Comparison of ENCODE assay signal across 20 cellular contexts in the genomic region with DNA sequence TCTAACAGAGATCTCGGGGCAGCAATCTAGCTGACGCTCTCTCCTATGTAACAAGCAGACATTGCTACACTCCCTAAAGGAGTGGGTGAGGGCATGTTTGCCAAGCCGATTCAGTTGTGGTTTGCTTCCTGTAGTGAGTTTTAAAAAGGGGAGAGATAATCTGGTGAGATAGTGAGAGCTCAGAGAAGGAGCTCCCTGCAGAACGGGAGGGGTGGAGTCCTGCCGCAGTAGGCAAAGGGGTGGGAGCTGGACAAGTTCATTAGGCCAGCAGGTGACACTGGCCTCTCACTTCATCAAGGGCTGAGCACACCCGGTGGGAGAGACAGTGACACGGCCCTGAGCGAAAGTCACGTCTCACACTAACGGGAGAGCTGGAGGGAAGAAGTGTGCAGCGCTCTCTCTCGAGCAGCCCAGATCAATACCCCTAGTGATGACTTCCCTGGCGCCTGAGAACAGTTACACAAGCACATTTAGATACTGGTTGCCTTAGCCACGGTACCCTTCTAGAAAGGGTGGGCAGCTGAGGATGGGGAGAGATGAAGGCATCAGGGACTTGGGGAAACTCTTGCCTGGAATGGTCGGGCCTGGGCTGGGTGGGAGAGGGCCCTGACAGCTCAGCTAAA.
DNase-seq lines count a peak whose midpoint lies in the region; ATAC-seq and TF ChIP-seq lines count a peak whose summit lies in the region.
"Had no signal": no experiment of that assay in that cellular context is flagged by ENCODE, and none has a peak within 500 bp of the region (broad histone marks: within the 10 kb centered on the region; RNA-seq: fewer than 3 reads in every experiment).

No MANE protein-coding gene starts in this region.

- H3K79me2 ChIP-seq in SK-N-SH (ENCODE audit: insufficient read depth): no peaks in the 10 kb centered on the region

- no peak overlapping the region for H2AFZ ChIP-seq in SK-N-SH (ENCODE audit: low read depth)
- H2AFZ ChIP-seq: GM23338 had no signal

- H3K36me3 Mint-ChIP-seq in brain: peaks cover 71% of the 10 kb centered on the region
- H3K36me3 Mint-ChIP-seq: CD14-positive monocyte had no signal

- H3K4me3 ChIP-seq in SK-N-SH (ENCODE audit: low read depth in 2 of 2, low read length in 1 of 2): no peak overlapping the region
- H3K4me3 ChIP-seq in mucosa of descending colon: no peak overlapping the region
- H3K4me3 ChIP-seq: GM23338 had no signal

- H3K9me3 Mint-ChIP-seq in brain: no peaks in the 10 kb centered on the region
- H3K9me3 Mint-ChIP-seq: CD14-positive monocyte, GM23338 had no signal

- no peaks in the 10 kb centered on the region for H4K20me1 ChIP-seq in SK-N-SH (ENCODE audit: insufficient read depth)

- H3K4me1 Mint-ChIP-seq in brain: peaks cover 34% of the 10 kb centered on the region
- H3K4me1 Mint-ChIP-seq: CD14-positive monocyte had no signal

- intact Hi-C loops in mucosa of descending colon (cut with DNase I, micrococcal nuclease): no loop called here

- H3K4me1 ChIP-seq in SK-N-SH (ENCODE audit: control insufficient read depth in 1 of 2, insufficient read depth in 2 of 2, low read depth in 1 of 2, low read length in 1 of 2) (peaks cover 18 to 45% of the 10 kb centered on the region in 2 experiments), mucosa of descending colon (ENCODE audit: low read depth) (peaks cover 2% of the 10 kb centered on the region)

- POLR2A ChIA-PET in SK-N-SH (lab: Yijun Ruan, JAX): no interaction called here

- no peak for TF ChIP-seq CTCF in SK-N-SH (IDR thresholded peaks at IDR 0.05)
- TF ChIP-seq CTCF in brain (conservative IDR thresholded peaks at IDR 0.05): no peak
- TF ChIP-seq CTCF in mucosa of descending colon (IDR thresholded peaks at IDR 0.05): no peak

- TF ChIP-seq EP300 in SK-N-SH (IDR thresholded peaks at IDR 0.05; ENCODE audit: borderline replicate concordance in 1 of 2, low read depth in 1 of 2, low read length in 1 of 2): no peak

- CTCF ChIA-PET in SK-N-SH (lab: Yijun Ruan, JAX): interaction anchor here (0.8 to 13.7 kb wide), 9 partner anchors 8 to 190 kb away, joined by 3 to 99 read pairs (median 3); a partner anchor contains a TSS

- H3K4me3 Mint-ChIP-seq in brain: no peak overlapping the region
- H3K4me3 Mint-ChIP-seq: CD14-positive monocyte, GM23338 had no signal

- no peak overlapping the region for H3K4me2 ChIP-seq in SK-N-SH
- H3K4me2 ChIP-seq: GM23338 had no signal

- peaks cover 31 to 45% of the 10 kb centered on the region in 2 experiments for H3K36me3 ChIP-seq in SK-N-SH (replicated peaks in 1 of 2; ENCODE audit: control insufficient read depth in 1 of 2, insufficient read depth in 2 of 2, low read length in 1 of 2)
- H3K36me3 ChIP-seq in mucosa of descending colon (ENCODE audit: low read depth): no peaks in the 10 kb centered on the region

- 0 out of 2 replicates have a peak, but pooled peaks have one; percentile 11 for TF ChIP-seq RAD21 in SK-N-SH (IDR thresholded peaks at IDR 0.05; ENCODE audit: low read length)

- H3F3A ChIP-seq in SK-N-SH (replicated peaks; ENCODE audit: insufficient read depth): no peaks in the 10 kb centered on the region

- no peak for DNase-seq in SK-N-SH
- DNase-seq in NCI-H146 treated with DMSO at 0.1 percent for 48 hours (lab: John Stamatoyannopoulos, UW; ENCODE audit: unreplicated experiment): peak; percentile 17
- DNase-seq in mucosa of descending colon: no peak
- DNase-seq in GM19240 (ENCODE audit: insufficient read length, low spot score): no peak
- no peak for DNase-seq in NCI-H2171 treated with DMSO at 0.1 percent for 48 hours (lab: John Stamatoyannopoulos, UW)
- DNase-seq: 8988T, DMS79, HCEC 1CT, NCI-H187 treated with DMSO at 0.1 percent for 48 hours, NCI-H345, NCI-H524 treated with DMSO at 0.1 percent for 48 hours, NCI-H82, SIG-M5, T-helper 1 cell had no signal

- peak overlapping the region in 3 of 5 experiments; percentile 9 to 48 (median 28) for H3K27ac Mint-ChIP-seq in brain
- H3K27ac Mint-ChIP-seq: CD14-positive monocyte, GM23338 had no signal

- H3K27me3 ChIP-seq in SK-N-SH (ENCODE audit: insufficient read depth): no peaks in the 10 kb centered on the region

- H3K9ac ChIP-seq in SK-N-SH: no peak overlapping the region

- no peaks in the 10 kb centered on the region for H3K9me2 ChIP-seq in SK-N-SH

- WGBS in SK-N-SH (ENCODE audit: low lambda C conversion rate): 79% methylated on average over 15 of the region's 15 CpGs

- H3K27me3 Mint-ChIP-seq in brain: no peaks in the 10 kb centered on the region

- H3K27ac ChIP-seq in SK-N-SH (ENCODE audit: low read depth in 2 of 2, low read length in 1 of 2): peak overlapping the region in 1 of 2 experiments; percentile 17; a peak in 1 of 4 replicates

- no peak for ATAC-seq in SK-N-SH treated with all-trans-retinoic acid at 6 μM for 48 hours
- ATAC-seq in mucosa of descending colon: peak; percentile 54
- no peak for ATAC-seq in GM21737 (IDR thresholded peaks at IDR 0.05; ENCODE audit: unreplicated experiment)
- ATAC-seq: GM23338, Panc1 had no signal

- H3K9me3 ChIP-seq in SK-N-SH: no peaks in the 10 kb centered on the region
- H3K9me3 ChIP-seq in mucosa of descending colon: no peaks in the 10 kb centered on the region

TF ChIP-seq in SK-N-SH, 30 proteins besides CTCF, POLR2A, EP300 and RAD21:
- no peak for TF ChIP-seq POLR2AphosphoS5 (IDR thresholded peaks at IDR 0.05; ENCODE audit: low read depth, low read length)
- TF ChIP-seq, protein P1, sequence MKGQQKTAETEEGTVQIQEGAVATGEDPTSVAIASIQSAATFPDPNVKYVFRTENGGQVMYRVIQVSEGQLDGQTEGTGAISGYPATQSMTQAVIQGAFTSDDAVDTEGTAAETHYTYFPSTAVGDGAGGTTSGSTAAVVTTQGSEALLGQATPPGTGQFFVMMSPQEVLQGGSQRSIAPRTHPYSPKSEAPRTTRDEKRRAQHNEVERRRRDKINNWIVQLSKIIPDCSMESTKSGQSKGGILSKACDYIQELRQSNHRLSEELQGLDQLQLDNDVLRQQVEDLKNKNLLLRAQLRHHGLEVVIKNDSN (IDR thresholded peaks at IDR 0.05; ENCODE audit: borderline replicate concordance, low read depth): no peak
- no peak for TF ChIP-seq NRF1 (IDR thresholded peaks at IDR 0.05; ENCODE audit: low read depth, low read length)
- TF ChIP-seq MEF2A (IDR thresholded peaks at IDR 0.05; ENCODE audit: borderline replicate concordance, low read depth): no peak
- no peak for TF ChIP-seq NFIC (IDR thresholded peaks at IDR 0.05; ENCODE audit: borderline replicate concordance)
- TF ChIP-seq GATA2 (CRISPR knock-in tag; IDR thresholded peaks at IDR 0.05): peak; percentile 25; the same call in 1 of the 2 replicates
- TF ChIP-seq, protein P2, sequence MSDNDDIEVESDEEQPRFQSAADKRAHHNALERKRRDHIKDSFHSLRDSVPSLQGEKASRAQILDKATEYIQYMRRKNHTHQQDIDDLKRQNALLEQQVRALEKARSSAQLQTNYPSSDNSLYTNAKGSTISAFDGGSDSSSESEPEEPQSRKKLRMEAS (IDR thresholded peaks at IDR 0.05; ENCODE audit: low read depth): no peak
- TF ChIP-seq MXI1 (IDR thresholded peaks at IDR 0.05; ENCODE audit: low read depth, low read length): no peak
- no peak for TF ChIP-seq FOXM1 (IDR thresholded peaks at IDR 0.05; ENCODE audit: low read depth)
TF ChIP-seq in SK-N-SH: peak in this region for 1.

TF ChIP-seq in SK-N-SH treated with all-trans-retinoic acid at 6 μM for 48 hours, 23 proteins besides CTCF, POLR2A, EP300 and RAD21:
- TF ChIP-seq OSR1 (CRISPR knock-in tag; IDR thresholded peaks at IDR 0.05) (no peak), ZNF8 (CRISPR knock-in tag; IDR thresholded peaks at IDR 0.05) (no peak), BACH2 (CRISPR knock-in tag; IDR thresholded peaks at IDR 0.05; ENCODE audit: borderline replicate concordance) (no peak), CSDC2 (CRISPR knock-in tag; IDR thresholded peaks at IDR 0.05) (no peak), ZNF70 (CRISPR knock-in tag; IDR thresholded peaks at IDR 0.05) (no peak)
- TF ChIP-seq, protein P3, sequence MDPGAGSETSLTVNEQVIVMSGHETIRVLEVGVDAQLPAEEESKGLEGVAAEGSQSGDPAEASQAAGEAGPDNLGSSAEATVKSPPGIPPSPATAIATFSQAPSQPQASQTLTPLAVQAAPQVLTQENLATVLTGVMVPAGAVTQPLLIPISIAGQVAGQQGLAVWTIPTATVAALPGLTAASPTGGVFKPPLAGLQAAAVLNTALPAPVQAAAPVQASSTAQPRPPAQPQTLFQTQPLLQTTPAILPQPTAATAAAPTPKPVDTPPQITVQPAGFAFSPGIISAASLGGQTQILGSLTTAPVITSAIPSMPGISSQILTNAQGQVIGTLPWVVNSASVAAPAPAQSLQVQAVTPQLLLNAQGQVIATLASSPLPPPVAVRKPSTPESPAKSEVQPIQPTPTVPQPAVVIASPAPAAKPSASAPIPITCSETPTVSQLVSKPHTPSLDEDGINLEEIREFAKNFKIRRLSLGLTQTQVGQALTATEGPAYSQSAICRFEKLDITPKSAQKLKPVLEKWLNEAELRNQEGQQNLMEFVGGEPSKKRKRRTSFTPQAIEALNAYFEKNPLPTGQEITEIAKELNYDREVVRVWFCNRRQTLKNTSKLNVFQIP (CRISPR knock-in tag; IDR thresholded peaks at IDR 0.05; ENCODE audit: borderline replicate concordance, low read depth): no peak
